ENCODE assay signal across 1 cellular context in genomic region chr3:160451602-160452001, GRCh38.
TF ChIP-seq lines count a peak whose summit lies in the region.

No MANE protein-coding gene starts in this region.

TF ChIP-seq in IMR-90, 13 proteins besides CTCF, POLR2A, EP300 and RAD21 (continued from another document):
- 0 out of 2 replicates have a peak, but pooled peaks have one; percentile 16 for TF ChIP-seq MXI1 (IDR thresholded peaks at IDR 0.05; ENCODE audit: borderline replicate concordance, low read depth, low read length)
